Comparison of ENCODE assay signal across 9 cellular contexts in genomic region chr3:141797167-141797773, GRCh38. TPM values are rescaled to one million over a fixed set of nuclear protein-coding genes. Genes with fewer than 3 reads are reported as not detected.
A peak's percentile ranks its signal among the peaks of the same experiment; 100 is the strongest.
DNase-seq lines count a peak whose midpoint lies in the region; ATAC-seq and TF ChIP-seq lines count a peak whose summit lies in the region.
"Had no signal": no experiment of that assay in that cellular context is flagged by ENCODE, and none has a peak within 500 bp of the region (broad histone marks: within the 10 kb centered on the region; RNA-seq: fewer than 3 reads in every experiment).

No MANE protein-coding gene starts in this region.

- H3K4me3 Mint-ChIP-seq in IgD-negative memory B cell = peak overlapping the region; percentile 57 to 93 (median 84)
- H3K4me3 Mint-ChIP-seq in natural killer cell treated with Interleukin-12 subunit alpha and Interleukin-12 subunit beta and Interleukin-15 and Interleukin-18, amount 100 ng/mL, for 72 hours = peak overlapping the region; percentile 87

- H3K9me3 ChIP-seq in upper lobe of left lung = no peaks in the 10 kb centered on the region

- H3K4me3 ChIP-seq in GM12865 (ENCODE audit: low read depth, low read length) = no peak overlapping the region; the same call in 1 of the 2 replicates
- H3K4me3 ChIP-seq in foreskin fibroblast (ENCODE audit: low read depth in 1 of 2, low read length in 2 of 2) = peak overlapping the region; percentile 37 to 39
- peak overlapping the region; percentile 26 to 51 (median 42) for H3K4me3 ChIP-seq in upper lobe of left lung

- DNase-seq in GM12865 (ENCODE audit: low read depth) (peak; percentile 20), foreskin fibroblast (peak; percentile 30 to 69), upper lobe of left lung (peak; percentile 40 to 89), HUDEP-2 (lab: John Stamatoyannopoulos, UW; ENCODE audit: unreplicated experiment in 76 of 76) (no peak)
- DNase-seq in activated T-helper 1 cell treated with anti-CD3 and anti-CD28 coated beads, Interleukin-2, amount 50 U/mL, for 16 hours (ENCODE audit: low read depth in 1 of 2, low spot score in 1 of 2) = peak; percentile 9 to 10
- DNase-seq in natural killer cell treated with Interleukin-12 subunit alpha and Interleukin-12 subunit beta and Interleukin-15 and Interleukin-18, amount 100 ng/mL, for 72 hours (ENCODE audit: low spot score) = peak; percentile 72

- TF ChIP-seq POLR2A in upper lobe of left lung (IDR thresholded peaks at IDR 0.05) = peak in 1 of 4 donors; percentile 59

- no peak for TF ChIP-seq CTCF in GM12865 (IDR thresholded peaks at IDR 0.05; ENCODE audit: insufficient read depth, low read depth, low read length, missing control alignments)
- TF ChIP-seq CTCF in foreskin fibroblast (IDR thresholded peaks at IDR 0.05; ENCODE audit: low read depth, low read length) = no peak
- no peak for TF ChIP-seq CTCF in upper lobe of left lung (IDR thresholded peaks at IDR 0.05)

- no peaks in the 10 kb centered on the region for H3K36me3 Mint-ChIP-seq in IgD-negative memory B cell
- no peaks in the 10 kb centered on the region for H3K36me3 Mint-ChIP-seq in natural killer cell treated with Interleukin-12 subunit alpha and Interleukin-12 subunit beta and Interleukin-15 and Interleukin-18, amount 100 ng/mL, for 72 hours

- peak overlapping the region in 2 of 3 donors; percentile 93 to 99 for H3K27ac Mint-ChIP-seq in IgD-negative memory B cell
- peak overlapping the region; percentile 88 to 96 for H3K27ac Mint-ChIP-seq in natural killer cell treated with Interleukin-12 subunit alpha and Interleukin-12 subunit beta and Interleukin-15 and Interleukin-18, amount 100 ng/mL, for 72 hours

- H3K4me1 Mint-ChIP-seq in IgD-negative memory B cell = peaks cover 23 to 31% (median 26%) of the 10 kb centered on the region in 3 donors
- H3K4me1 Mint-ChIP-seq in natural killer cell treated with Interleukin-12 subunit alpha and Interleukin-12 subunit beta and Interleukin-15 and Interleukin-18, amount 100 ng/mL, for 72 hours (ENCODE audit: low read depth in 2 of 2) = peaks cover 49 to 52% of the 10 kb centered on the region in 2 donors

- no peaks in the 10 kb centered on the region for H3K36me3 ChIP-seq in upper lobe of left lung

- peak overlapping the region; percentile 79 to 89 (median 82) for H3K27ac ChIP-seq in upper lobe of left lung

- H3K27me3 Mint-ChIP-seq in IgD-negative memory B cell = peaks cover 2% of the 10 kb centered on the region
- H3K27me3 Mint-ChIP-seq in natural killer cell treated with Interleukin-12 subunit alpha and Interleukin-12 subunit beta and Interleukin-15 and Interleukin-18, amount 100 ng/mL, for 72 hours = no peaks in the 10 kb centered on the region

- peak; percentile 63 to 74 for ATAC-seq in natural killer cell treated with Interleukin-12 subunit alpha and Interleukin-12 subunit beta and Interleukin-15 and Interleukin-18, amount 100 ng/mL, for 72 hours
- ATAC-seq in upper lobe of left lung (ENCODE audit: low FRiP score in 2 of 2) = peak; percentile 16 to 77
- no peak for ATAC-seq in GM18861 (IDR thresholded peaks at IDR 0.05; ENCODE audit: unreplicated experiment)

- H3K4me1 ChIP-seq in upper lobe of left lung = peaks cover 23 to 39% (median 31%) of the 10 kb centered on the region in 4 donors

- peaks cover 0 to 3% (median 0%) of the 10 kb centered on the region in 3 donors for H3K9me3 Mint-ChIP-seq in IgD-negative memory B cell
- no peaks in the 10 kb centered on the region for H3K9me3 Mint-ChIP-seq in natural killer cell treated with Interleukin-12 subunit alpha and Interleukin-12 subunit beta and Interleukin-15 and Interleukin-18, amount 100 ng/mL, for 72 hours

- WGBS in upper lobe of left lung, 2 donors = 16 to 20% methylated on average over 7 to 41 of the region's 41 CpGs

- no peak for TF ChIP-seq EP300 in upper lobe of left lung (IDR thresholded peaks at IDR 0.05)

- H3K27me3 ChIP-seq in upper lobe of left lung = no peaks in the 10 kb centered on the region

RNA-seq across cellular contexts. Expression of gene GRK7, which starts 34.1 kb away (rescaled TPM):
- not detected for polyA plus RNA-seq in IgD-negative memory B cell
- under 1 TPM in 1 of 2 donors, not detected in 1; 0.12 TPM for total RNA-seq in natural killer cell treated with Interleukin-12 subunit alpha and Interleukin-12 subunit beta and Interleukin-15 and Interleukin-18, amount 100 ng/mL, for 72 hours
- under 1 TPM in 1 of 6 donors, not detected in 5; 0.22 TPM for total RNA-seq in upper lobe of left lung
- total RNA-seq: RPMI7951 had no signal

RNA-seq across cellular contexts. Expression of gene RNF7, which starts 59.2 kb away (rescaled TPM):
- polyA plus RNA-seq in IgD-negative memory B cell = 102 TPM
- 10 to 100 TPM; 66.3 to 82.8 TPM for total RNA-seq in natural killer cell treated with Interleukin-12 subunit alpha and Interleukin-12 subunit beta and Interleukin-15 and Interleukin-18, amount 100 ng/mL, for 72 hours
- total RNA-seq in upper lobe of left lung = 10 to 100 TPM in 5 of 6 donors, 1 to 10 TPM in 1; 9.4 to 76.3 (median 49.0) TPM

Comparison
In these comparisons a context has a peak if more than half of its experiments do, and no peak if none do; other contexts are left out.
1. DNase-seq: peak in GM12865 (single experiment), activated T-helper 1 cell treated with anti-CD3 and anti-CD28 coated beads, Interleukin-2, amount 50 U/mL, for 16 hours (2 of 2), foreskin fibroblast (2 of 2), natural killer cell treated with Interleukin-12 subunit alpha and Interleukin-12 subunit beta and Interleukin-15 and Interleukin-18, amount 100 ng/mL, for 72 hours (single experiment) and upper lobe of left lung (2 of 2); none in HUDEP-2 (0 of 76).